In the genomic region with DNA sequence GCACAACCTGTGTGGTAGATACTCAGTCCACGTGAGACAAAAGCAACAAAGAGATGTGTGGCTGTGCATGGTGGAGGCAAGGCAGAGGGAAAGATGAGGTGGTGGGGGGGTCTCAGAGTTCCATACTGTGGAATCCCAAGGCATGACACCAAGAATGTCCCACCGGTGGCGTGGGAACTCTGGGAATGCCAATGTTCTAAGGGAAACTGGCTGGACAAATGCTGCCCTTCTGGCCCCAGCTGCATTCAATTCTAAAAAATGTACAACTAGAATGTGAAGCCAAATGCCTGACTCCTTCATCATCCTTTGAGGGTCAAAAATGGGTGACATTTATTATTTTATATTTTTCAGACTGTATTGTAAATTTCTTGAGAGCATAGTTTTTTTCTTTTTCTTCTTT, we compare ENCODE assay signal across 17 cellular contexts. TPM values are rescaled to one million over a fixed set of nuclear protein-coding genes. Genes with fewer than 3 reads are reported as not detected.
"Had no signal": no experiment of that assay in that cellular context is flagged by ENCODE, and none has a peak within 500 bp of the region (broad histone marks: within the 10 kb centered on the region; RNA-seq: fewer than 3 reads in every experiment).

No MANE protein-coding gene starts in this region.

- H3K4me3 ChIP-seq: cardiac muscle cell, mucosa of descending colon had no signal

- H3K27me3 ChIP-seq: cardiac muscle cell had no signal

- H3K27ac ChIP-seq: cardiac muscle cell, WERI-Rb-1 had no signal

- DNase-seq: activated CD4-positive, alpha-beta T cell treated with anti-CD3 and anti-CD28 coated beads for 36 hours; activated CD8-positive, alpha-beta memory T cell treated with anti-CD3 and anti-CD28 coated beads, Interleukin-2, amount 50 U/mL, for 4 hours; activated CD8-positive, alpha-beta T cell treated with anti-CD3 and anti-CD28 coated beads for 36 hours; activated gamma-delta T cell treated with Interleukin-2 at 50 U/mL for 16 hours; activated naive CD8-positive, alpha-beta T cell treated with anti-CD3 and anti-CD28 coated beads for 36 hours; activated T-cell treated with anti-CD3 and anti-CD28 coated beads, Interleukin-2, amount 50 U/mL, for 72 hours; aorta; erythroblast; foreskin fibroblast; glutamatergic neuron; mammary epithelial cell; mucosa of descending colon; natural killer cell; stimulated activated naive CD4-positive, alpha-beta T cell; WERI-Rb-1 had no signal

- H3K36me3 ChIP-seq: cardiac muscle cell, WERI-Rb-1 had no signal

- H3K9me3 ChIP-seq: mucosa of descending colon had no signal

RNA-seq across cellular contexts. Expression of a gene that starts 58.2 kb away (rescaled TPM):
- total RNA-seq: activated CD4-positive, alpha-beta T cell treated with anti-CD3 and anti-CD28 coated beads for 36 hours; activated CD8-positive, alpha-beta T cell treated with anti-CD3 and anti-CD28 coated beads for 36 hours; activated naive CD8-positive, alpha-beta T cell treated with anti-CD3 and anti-CD28 coated beads for 36 hours; activated T-cell treated with anti-CD3 and anti-CD28 coated beads, Interleukin-2, amount 50 U/mL, for 72 hours; cardiac muscle cell; mammary epithelial cell; natural killer cell; pulmonary artery endothelial cell had no signal
- polyA plus RNA-seq: cardiac muscle cell, mammary epithelial cell had no signal
